In the genomic region with DNA sequence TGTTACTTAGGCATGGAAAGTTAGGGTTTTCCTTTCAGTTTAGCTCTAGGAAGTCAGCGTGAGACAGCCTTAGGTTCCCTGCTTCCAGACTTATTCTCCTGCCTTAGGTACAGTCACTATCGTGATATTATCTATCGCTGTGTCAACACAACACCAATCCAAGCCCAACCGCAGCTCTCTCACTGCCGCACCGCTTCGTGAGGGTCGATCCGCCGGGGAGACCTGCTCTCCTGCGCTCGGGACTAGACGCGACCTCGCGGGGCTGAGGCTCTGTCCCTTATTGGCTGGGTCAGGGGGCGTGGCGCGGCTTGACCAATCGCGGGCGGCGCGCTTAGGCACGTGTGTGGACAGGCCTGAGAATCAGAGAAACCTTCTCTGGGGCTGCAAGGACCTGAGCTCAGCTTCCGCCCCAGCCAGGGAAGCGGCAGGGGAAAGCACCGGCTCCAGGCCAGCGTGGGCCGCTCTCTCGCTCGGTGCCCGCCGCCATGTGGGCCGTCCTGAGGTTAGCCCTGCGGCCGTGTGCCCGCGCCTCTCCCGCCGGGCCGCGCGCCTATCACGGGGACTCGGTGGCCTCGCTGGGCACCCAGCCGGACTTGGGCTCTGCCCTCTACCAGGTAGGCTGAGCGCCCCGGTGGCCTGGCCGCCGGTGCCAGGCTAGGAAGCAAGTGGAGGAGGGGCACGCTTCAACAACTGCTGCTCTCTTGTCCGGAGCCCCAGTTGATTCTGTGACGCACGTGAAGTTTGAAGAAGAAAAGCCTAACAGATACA, we compare ENCODE assay signal across 8 cellular contexts. TPM values are rescaled to one million over a fixed set of nuclear protein-coding genes. Genes with fewer than 3 reads are reported as not detected.
DNase-seq lines count a peak whose midpoint lies in the region; ATAC-seq, FAIRE-seq and TF ChIP-seq lines count a peak whose summit lies in the region.

A gene (plus strand): TSS at position 400 of the 768 bp plus-strand sequence. CDS start 86 bp downstream, at position 486.

- H3K4me3 ChIP-seq in GM12875 (ENCODE audit: low read depth, low read length) = peak within 1 kb of the TSS; percentile 93
- H3K4me3 ChIP-seq in pancreas = peak within 1 kb of the TSS; percentile 47 to 76 (median 64)
- H3K4me3 ChIP-seq in thyroid gland (replicated peaks in 1 of 3) = peak within 1 kb of the TSS; percentile 38 to 87 (median 44)

- WGBS in pancreas, 2 donors = 0% methylated on average over 55 to 56 of the region's 56 CpGs
- 0% methylated on average over 13 to 25 of the region's 56 CpGs for WGBS in thyroid gland, 2 donors

- H3K4me3 Mint-ChIP-seq in activated naive CD8-positive, alpha-beta T cell treated with anti-CD3 and anti-CD28 coated beads, Interleukin-2, amount 50 U/mL, for 24 hours = peak within 1 kb of the TSS; percentile 88

- H3K36me3 ChIP-seq in pancreas = no peaks in the 10 kb centered on the region
- no peaks in the 10 kb centered on the region for H3K36me3 ChIP-seq in thyroid gland

- no peak for TF ChIP-seq CTCF in GM12875 (IDR thresholded peaks at IDR 0.05; ENCODE audit: borderline replicate concordance, insufficient read depth, low read depth, low read length)
- no peak for TF ChIP-seq CTCF in pancreas (IDR thresholded peaks at IDR 0.05)
- no peak for TF ChIP-seq CTCF in thyroid gland (IDR thresholded peaks at IDR 0.05)

- peak; percentile 98 for ATAC-seq in HG02763 (IDR thresholded peaks at IDR 0.05; ENCODE audit: unreplicated experiment)
- ATAC-seq in activated naive CD8-positive, alpha-beta T cell treated with anti-CD3 and anti-CD28 coated beads, Interleukin-2, amount 50 U/mL, for 24 hours = peak; percentile 99
- peak; percentile 100 for ATAC-seq in Right ventricle myocardium superior (ENCODE audit: poor library complexity)
- ATAC-seq in pancreas = peak; percentile 98 to 100 (median 99)

- H3K36me3 Mint-ChIP-seq in activated naive CD8-positive, alpha-beta T cell treated with anti-CD3 and anti-CD28 coated beads, Interleukin-2, amount 50 U/mL, for 24 hours (ENCODE audit: low read depth) = peaks cover 14% of the 10 kb centered on the region

- H3K9me3 ChIP-seq in pancreas (no peaks in the 10 kb centered on the region), thyroid gland (no peaks in the 10 kb centered on the region)

- intact Hi-C loops in Right ventricle myocardium superior (cut with DNase I) (no loop called here), pancreas (cut with DNase I) (no loop called here), thyroid gland (cut with DNase I) (no loop called here)

- peak within 1 kb of the TSS; percentile 85 for H3K27ac Mint-ChIP-seq in activated naive CD8-positive, alpha-beta T cell treated with anti-CD3 and anti-CD28 coated beads, Interleukin-2, amount 50 U/mL, for 24 hours

- peaks cover 36% of the 10 kb centered on the region for H3K4me1 Mint-ChIP-seq in activated naive CD8-positive, alpha-beta T cell treated with anti-CD3 and anti-CD28 coated beads, Interleukin-2, amount 50 U/mL, for 24 hours

- H3K9me3 Mint-ChIP-seq in activated naive CD8-positive, alpha-beta T cell treated with anti-CD3 and anti-CD28 coated beads, Interleukin-2, amount 50 U/mL, for 24 hours = no peaks in the 10 kb centered on the region

- H3K27me3 ChIP-seq in pancreas = no peaks in the 10 kb centered on the region
- H3K27me3 ChIP-seq in thyroid gland = no peaks in the 10 kb centered on the region

- no peak for FAIRE-seq in pancreas (lab: Jason Lieb, UNC)

- H3K4me1 ChIP-seq in pancreas (peaks cover 0 to 12% (median 0%) of the 10 kb centered on the region in 3 donors), thyroid gland (peaks cover 7 to 32% of the 10 kb centered on the region in 2 donors)

- DNase-seq in NCI-H1417 treated with DMSO at 0.1 percent for 48 hours (lab: John Stamatoyannopoulos, UW) (peak; percentile 4), SW 1271 (lab: John Stamatoyannopoulos, UW) (peak; percentile 96 to 97), Right ventricle myocardium superior (peak; percentile 99), pancreas (peak; percentile 96 to 99 (median 98)), thyroid gland (peak; percentile 98 to 99)
- DNase-seq in activated naive CD8-positive, alpha-beta T cell treated with anti-CD3 and anti-CD28 coated beads, Interleukin-2, amount 50 U/mL, for 24 hours = peak; percentile 97

- TF ChIP-seq POLR2A in thyroid gland (IDR thresholded peaks at IDR 0.05) = peak in 1 of 2 donors; percentile 90

- H3K27ac ChIP-seq in pancreas (peak within 1 kb of the TSS; percentile 81 to 91 (median 84)), thyroid gland (peak within 1 kb of the TSS; percentile 51 to 95 (median 83))

- H3K27me3 Mint-ChIP-seq in activated naive CD8-positive, alpha-beta T cell treated with anti-CD3 and anti-CD28 coated beads, Interleukin-2, amount 50 U/mL, for 24 hours = no peaks in the 10 kb centered on the region

RNA-seq across cellular contexts. Expression of the gene that starts here (rescaled TPM):
- total RNA-seq in Right ventricle myocardium superior (121 TPM), pancreas (10 to 100 TPM; 15.6 to 26.3 (median 22.5) TPM), thyroid gland (100 to 1,000 TPM in 2 of 4 donors, 10 to 100 TPM in 2; 56.2 to 112 (median 89.2) TPM)
- 10 to 100 TPM; 12.5 to 19.9 TPM for polyA plus RNA-seq in pancreas

Comparison
In these comparisons a context has a peak if more than half of its experiments do, and no peak if none do; other contexts are left out.
1. Peak in every context shown above with its lines: DNase-seq, ATAC-seq, H3K4me3 ChIP-seq and H3K27ac ChIP-seq.
2. DNase-seq: peak in every context shown above with its lines; median percentile 99 in Right ventricle myocardium superior; 98 in thyroid gland; 98 in pancreas; 97 in activated naive CD8-positive, alpha-beta T cell treated with anti-CD3 and anti-CD28 coated beads, Interleukin-2, amount 50 U/mL, for 24 hours; 96 in SW 1271; 4 in NCI-H1417 treated with DMSO at 0.1 percent for 48 hours.